ENCODE assay signal across 19 cellular contexts in genomic region chr2:8643996-8644356, GRCh38.
"Had no signal": no experiment of that assay in that cellular context is flagged by ENCODE, and none has a peak within 500 bp of the region (broad histone marks: within the 10 kb centered on the region; RNA-seq: fewer than 3 reads in every experiment).

No MANE protein-coding gene starts in this region.

- H3K36me3 Mint-ChIP-seq: naive thymus-derived CD4-positive, alpha-beta T cell; stimulated activated effector memory CD8-positive, alpha-beta T cell treated with anti-CD3 and anti-CD28 coated beads, Interleukin-12 subunit alpha, Interleukin-12 subunit beta, amount 100 ng/mL, for 72 hours had no signal

- H3K4me1 Mint-ChIP-seq: activated B cell treated with CpG ODN at 0.5 μM for 24 hours had no signal

- H3K27ac Mint-ChIP-seq: activated B cell treated with CpG ODN at 0.5 μM for 24 hours; activated naive CD4-positive, alpha-beta T cell treated with anti-CD3 and anti-CD28 coated beads for 36 hours; naive thymus-derived CD4-positive, alpha-beta T cell; stimulated activated effector memory CD8-positive, alpha-beta T cell treated with anti-CD3 and anti-CD28 coated beads, Interleukin-12 subunit alpha, Interleukin-12 subunit beta, amount 100 ng/mL, for 72 hours had no signal

- H3K27ac ChIP-seq: ovary, thyroid gland, uterus had no signal

- H3K27me3 Mint-ChIP-seq: naive thymus-derived CD4-positive, alpha-beta T cell had no signal

- H3K27me3 ChIP-seq: ovary, thyroid gland, uterus had no signal

- H3K4me3 ChIP-seq: mucosa of descending colon, ovary, thyroid gland, uterus had no signal

- H3K9me3 Mint-ChIP-seq: stimulated activated effector memory CD8-positive, alpha-beta T cell treated with anti-CD3 and anti-CD28 coated beads, Interleukin-12 subunit alpha, Interleukin-12 subunit beta, amount 100 ng/mL, for 72 hours had no signal

- FAIRE-seq: keratinocyte, TTC549 had no signal

- DNase-seq: activated B cell treated with CpG ODN at 0.5 μM for 24 hours; activated CD4-positive, alpha-beta T cell treated with anti-CD3 and anti-CD28 coated beads for 48 hours; activated naive CD4-positive, alpha-beta T cell treated with anti-CD3 and anti-CD28 coated beads for 36 hours; amniotic stem cell; central memory CD4-positive, alpha-beta T cell; cortex of kidney; effector CD8-positive, alpha-beta T cell; foreskin fibroblast; hippocampal formation; mammary epithelial cell; mucosa of descending colon; naive thymus-derived CD4-positive, alpha-beta T cell; ovary; SW 1271; thyroid gland; uterus had no signal

- H3K4me1 ChIP-seq: thyroid gland had no signal

- H3K36me3 ChIP-seq: ovary, thyroid gland, uterus had no signal

- H3K4me3 Mint-ChIP-seq: activated B cell treated with CpG ODN at 0.5 μM for 24 hours; activated naive CD4-positive, alpha-beta T cell treated with anti-CD3 and anti-CD28 coated beads for 36 hours; naive thymus-derived CD4-positive, alpha-beta T cell; stimulated activated effector memory CD8-positive, alpha-beta T cell treated with anti-CD3 and anti-CD28 coated beads, Interleukin-12 subunit alpha, Interleukin-12 subunit beta, amount 100 ng/mL, for 72 hours had no signal

- H3K9me3 ChIP-seq: mucosa of descending colon, ovary, thyroid gland, uterus had no signal
